In genomic region chr4:84031401-84031800, GRCh38 we compare ENCODE assay signal across 20 cellular contexts.
A peak's percentile ranks its signal among the peaks of the same experiment; 100 is the strongest.
DNase-seq lines count a peak whose midpoint lies in the region; ATAC-seq and TF ChIP-seq lines count a peak whose summit lies in the region.
"Had no signal": no experiment of that assay in that cellular context is flagged by ENCODE, and none has a peak within 500 bp of the region (broad histone marks: within the 10 kb centered on the region; RNA-seq: fewer than 3 reads in every experiment).

No MANE protein-coding gene starts in this region.

- DNase-seq in GM12864 (ENCODE audit: low read depth) = peak; percentile 13
- DNase-seq in NB4 (ENCODE audit: low read depth) = peak; percentile 68
- no peak for DNase-seq in ovary
- DNase-seq in activated CD8-positive, alpha-beta memory T cell treated with anti-CD3 and anti-CD28 coated beads, Interleukin-2, amount 50 U/mL, for 4 hours = no peak
- DNase-seq in foreskin fibroblast = no peak
- DNase-seq: activated B cell treated with CpG ODN at 0.5 μM for 24 hours; CD8-positive, alpha-beta memory T cell; dorsolateral prefrontal cortex; EL; NCI-H1436 treated with DMSO at 0.1 percent for 48 hours; stimulated activated CD4-positive, alpha-beta T cell treated with anti-CD3 and anti-CD28 coated beads, Interleukin-4, amount 100 ng/mL, for 1 hour; thyroid gland had no signal

- H3K36me3 ChIP-seq in gastroesophageal sphincter = no peaks in the 10 kb centered on the region
- no peaks in the 10 kb centered on the region for H3K36me3 ChIP-seq in ovary
- H3K36me3 ChIP-seq: breast epithelium, neutrophil, thyroid gland had no signal

- H3K4me1 ChIP-seq in gastroesophageal sphincter (no peaks in the 10 kb centered on the region), ovary (ENCODE audit: insufficient read depth) (no peaks in the 10 kb centered on the region)
- H3K4me1 ChIP-seq: breast epithelium, thyroid gland had no signal

- no peak overlapping the region for H3K4me3 ChIP-seq in GM12864 (ENCODE audit: low read depth, low read length)
- no peak overlapping the region for H3K4me3 ChIP-seq in NB4 (ENCODE audit: low read depth, low read length)
- no peak overlapping the region for H3K4me3 ChIP-seq in gastroesophageal sphincter
- H3K4me3 ChIP-seq in ovary = no peak overlapping the region
- no peak overlapping the region for H3K4me3 ChIP-seq in foreskin fibroblast (ENCODE audit: low read depth in 1 of 2, low read length in 2 of 2)
- H3K4me3 ChIP-seq: breast epithelium, dorsolateral prefrontal cortex, thyroid gland had no signal

- TF ChIP-seq POLR2A in NB4 (IDR thresholded peaks at IDR 0.05; ENCODE audit: extremely low read depth, insufficient read length) (no peak), gastroesophageal sphincter (IDR thresholded peaks at IDR 0.05) (no peak), ovary (IDR thresholded peaks at IDR 0.05) (no peak)

- H3K27me3 ChIP-seq in gastroesophageal sphincter = no peaks in the 10 kb centered on the region
- no peaks in the 10 kb centered on the region for H3K27me3 ChIP-seq in ovary
- H3K27me3 ChIP-seq: breast epithelium, dorsolateral prefrontal cortex, neutrophil, thyroid gland had no signal

- 73 to 82% methylated on average over 2 to 4 of the region's 4 CpGs for WGBS in gastroesophageal sphincter (ENCODE audit: low coverage in 1 of 2), 2 donors
- WGBS in ovary, 3 donors = 50 to 69% (median 52%) methylated on average over 4 of the region's 4 CpGs

- H3K27ac ChIP-seq in gastroesophageal sphincter (no peak overlapping the region), ovary (no peak overlapping the region)
- H3K27ac ChIP-seq: breast epithelium, dorsolateral prefrontal cortex, neutrophil, thyroid gland had no signal

- ATAC-seq in GM21526 (IDR thresholded peaks at IDR 0.05; ENCODE audit: low FRiP score, unreplicated experiment) = peak; percentile 61
- ATAC-seq in HG03060 (IDR thresholded peaks at IDR 0.05; ENCODE audit: low read depth, unreplicated experiment) = peak; percentile 24
- no peak for ATAC-seq in gastroesophageal sphincter
- ATAC-seq: activated naive CD4-positive, alpha-beta T cell treated with anti-CD3 and anti-CD28 coated beads, Interleukin-2, amount 50 U/mL, for 72 hours; HCT116; Panc1 had no signal

- TF ChIP-seq EP300 in gastroesophageal sphincter (IDR thresholded peaks at IDR 0.05) (no peak), ovary (IDR thresholded peaks at IDR 0.05) (no peak)

- TF ChIP-seq CTCF in GM12864 (IDR thresholded peaks at IDR 0.05; ENCODE audit: low read depth, low read length, missing control alignments) = no peak
- no peak for TF ChIP-seq CTCF in NB4 (IDR thresholded peaks at IDR 0.05; ENCODE audit: low read depth, low read length)
- no peak for TF ChIP-seq CTCF in gastroesophageal sphincter (IDR thresholded peaks at IDR 0.05)
- TF ChIP-seq CTCF in ovary (IDR thresholded peaks at IDR 0.05) = no peak
- TF ChIP-seq CTCF in foreskin fibroblast (IDR thresholded peaks at IDR 0.05; ENCODE audit: low read depth, low read length) = no peak

- intact Hi-C loops in ovary (cut with DNase I) = no loop called here

- H3K9me3 ChIP-seq in gastroesophageal sphincter = peaks cover 0 to 5% (median 0%) of the 10 kb centered on the region in 3 donors
- no peaks in the 10 kb centered on the region for H3K9me3 ChIP-seq in ovary
- H3K9me3 ChIP-seq: breast epithelium, neutrophil, thyroid gland had no signal

Comparison
In these comparisons a context has a peak if more than half of its experiments do, and no peak if none do; other contexts are left out.
1. DNase-seq: peak in GM12864 (single experiment) and NB4 (single experiment); none in ovary (0 of 5), activated CD8-positive, alpha-beta memory T cell treated with anti-CD3 and anti-CD28 coated beads, Interleukin-2, amount 50 U/mL, for 4 hours (single experiment) and foreskin fibroblast (0 of 2).